Comparison of ENCODE assay signal across 8 cellular contexts in the genomic region with DNA sequence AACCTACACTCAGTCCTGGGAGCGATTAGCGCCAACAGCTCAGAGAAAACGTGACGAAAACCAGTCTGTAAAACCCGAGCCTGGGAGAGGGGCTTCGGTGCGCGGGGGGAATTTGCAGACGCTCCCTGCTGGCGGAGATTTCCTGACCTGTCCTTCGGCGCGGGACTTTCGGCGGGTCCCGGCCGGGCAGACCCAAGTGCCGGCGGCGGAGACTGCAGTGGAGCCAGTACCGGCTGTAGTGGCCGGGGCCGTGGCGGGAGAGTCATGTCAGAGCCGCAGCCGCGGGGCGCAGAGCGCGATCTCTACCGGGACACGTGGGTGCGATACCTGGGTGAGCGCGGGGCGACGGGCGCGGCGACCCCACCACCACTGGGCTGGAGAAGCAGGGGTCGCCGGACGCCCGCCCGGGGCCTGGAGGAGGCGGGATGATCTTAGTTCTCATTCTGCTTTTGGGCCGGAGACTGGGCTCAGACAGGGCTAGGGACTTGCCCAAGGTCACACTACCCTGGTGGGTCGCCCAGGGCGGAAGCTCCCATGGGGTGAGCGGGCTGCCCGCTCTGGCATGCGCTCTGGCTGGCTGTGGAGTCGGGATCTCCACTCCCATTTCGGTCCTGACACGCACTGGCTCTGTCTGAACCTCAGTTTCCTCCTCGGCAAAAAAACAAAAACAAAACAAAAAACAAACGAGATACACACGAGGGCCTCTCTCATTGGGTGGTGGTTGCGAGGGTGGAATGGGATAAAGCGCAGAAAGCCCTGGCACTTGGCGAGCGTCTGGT. TPM values are rescaled to one million over a fixed set of nuclear protein-coding genes. Genes with fewer than 3 reads are reported as not detected.
DNase-seq lines count a peak whose midpoint lies in the region; ATAC-seq and TF ChIP-seq lines count a peak whose summit lies in the region.

Gene MTFP1 (plus strand): TSS at position 153 of the 779 bp plus-strand sequence. CDS start 112 bp downstream, at position 265.

- peak within 1 kb of the TSS; percentile 57; the same call in 1 of the 2 replicates for H3K27ac ChIP-seq in HUES6 (ENCODE audit: low read depth, low read length)
- peak within 1 kb of the TSS; percentile 99 for H3K27ac ChIP-seq in RWPE2 (ENCODE audit: poor library complexity, severe bottlenecking)
- H3K27ac ChIP-seq in uterus = peak within 1 kb of the TSS; percentile 67 to 83

- H3K4me3 ChIP-seq in HUES6 (ENCODE audit: low read depth, low read length) (peak within 1 kb of the TSS; percentile 81), RWPE2 (ENCODE audit: severe bottlenecking) (peak within 1 kb of the TSS; percentile 59), uterus (peak within 1 kb of the TSS; percentile 64 to 65)

- H3K36me3 ChIP-seq in HUES6 (ENCODE audit: control insufficient read depth, insufficient read depth, low read length) (peaks cover 29% of the 10 kb centered on the region), RWPE2 (ENCODE audit: low read depth) (peaks cover 39% of the 10 kb centered on the region), uterus (no peaks in the 10 kb centered on the region)

- H3K27me3 ChIP-seq in HUES6 (ENCODE audit: control insufficient read depth, insufficient read depth, low read length) (no peaks in the 10 kb centered on the region), RWPE2 (ENCODE audit: insufficient read depth, poor library complexity, severe bottlenecking) (no peaks in the 10 kb centered on the region), uterus (no peaks in the 10 kb centered on the region)

- DNase-seq in COR-L47 (lab: John Stamatoyannopoulos, UW) (peak; percentile 41), RWPE2 (ENCODE audit: low spot score) (peak; percentile 74), glomerular visceral epithelial cell (ENCODE audit: extremely low spot score) (peak; percentile 70), nucleus accumbens (lab: John Stamatoyannopoulos, UW) (peak in 38 of 56 donors; percentile 5 to 61 (median 26)), uterus (peak; percentile 47 to 64)
- DNase-seq in activated naive CD4-positive, alpha-beta T cell treated with anti-CD3 and anti-CD28 coated beads, Interleukin-2, amount 50 U/mL, for 16 hours = peak; percentile 56

- peak within 1 kb of the TSS; percentile 77 for H3K9ac ChIP-seq in HUES6 (ENCODE audit: low read length)

- H3K4me1 ChIP-seq in HUES6 (ENCODE audit: control insufficient read depth, insufficient read depth, low read length) (peaks cover 28% of the 10 kb centered on the region), RWPE2 (ENCODE audit: insufficient read depth, poor library complexity, severe bottlenecking) (peaks cover 25% of the 10 kb centered on the region), uterus (peaks cover 0 to 21% of the 10 kb centered on the region in 2 donors)

- no peak for TF ChIP-seq POLR2A in uterus (IDR thresholded peaks at IDR 0.05)

- intact Hi-C loops in uterus (cut with DNase I; ENCODE audit: low total_unique reads) = no loop called here

- TF ChIP-seq CTCF in RWPE2 (IDR thresholded peaks at IDR 0.05; ENCODE audit: poor library complexity, severe bottlenecking) (no peak), uterus (IDR thresholded peaks at IDR 0.05) (no peak)

- H3K9me3 ChIP-seq in HUES6 (ENCODE audit: control insufficient read depth, insufficient read depth, low read depth, low read length) = no peaks in the 10 kb centered on the region
- no peaks in the 10 kb centered on the region for H3K9me3 ChIP-seq in RWPE2 (ENCODE audit: severe bottlenecking)
- no peaks in the 10 kb centered on the region for H3K9me3 ChIP-seq in uterus

- ATAC-seq in RWPE2 (ENCODE audit: low read depth) (peak; percentile 6; the same call in 2 of the 3 replicates), GM18517 (IDR thresholded peaks at IDR 0.05; ENCODE audit: unreplicated experiment) (no peak)

RNA-seq across cellular contexts. Expression of gene MTFP1, which starts in this region (rescaled TPM):
- total RNA-seq in uterus = 1 to 10 TPM in 3 of 4 donors, not detected in 1; 1.2 to 5.5 (median 3.2) TPM
